Comparison of ENCODE assay signal across 1 cellular context in the genomic region with DNA sequence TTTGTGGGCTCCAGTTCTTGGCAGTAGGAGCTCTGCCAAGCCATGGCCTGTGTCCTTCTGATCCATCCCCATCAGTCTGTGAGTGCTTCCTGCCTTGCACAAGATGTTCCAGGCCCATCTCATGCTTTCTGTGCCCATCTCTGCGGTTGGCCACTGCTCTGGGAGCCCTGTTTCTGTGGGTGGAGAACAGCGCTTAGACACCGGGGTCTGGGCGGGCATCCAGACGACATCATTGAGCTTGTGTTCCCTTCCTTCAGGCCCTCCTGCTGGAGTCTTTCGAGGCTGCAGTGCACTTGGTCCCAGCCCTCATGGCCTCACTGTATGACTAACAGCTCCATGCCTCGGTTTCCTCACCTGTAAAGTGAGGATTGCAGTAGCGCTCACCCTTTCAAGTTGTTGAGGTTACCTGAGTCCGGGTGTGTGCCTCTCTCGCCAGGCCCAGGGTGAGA.
TF ChIP-seq lines count a peak whose summit lies in the region.

No MANE protein-coding gene starts in this region.

TF ChIP-seq in SK-N-SH treated with all-trans-retinoic acid at 6 μM for 48 hours, 23 proteins besides CTCF, POLR2A, EP300 and RAD21 (continued from another document):
- TF ChIP-seq, protein P1, sequence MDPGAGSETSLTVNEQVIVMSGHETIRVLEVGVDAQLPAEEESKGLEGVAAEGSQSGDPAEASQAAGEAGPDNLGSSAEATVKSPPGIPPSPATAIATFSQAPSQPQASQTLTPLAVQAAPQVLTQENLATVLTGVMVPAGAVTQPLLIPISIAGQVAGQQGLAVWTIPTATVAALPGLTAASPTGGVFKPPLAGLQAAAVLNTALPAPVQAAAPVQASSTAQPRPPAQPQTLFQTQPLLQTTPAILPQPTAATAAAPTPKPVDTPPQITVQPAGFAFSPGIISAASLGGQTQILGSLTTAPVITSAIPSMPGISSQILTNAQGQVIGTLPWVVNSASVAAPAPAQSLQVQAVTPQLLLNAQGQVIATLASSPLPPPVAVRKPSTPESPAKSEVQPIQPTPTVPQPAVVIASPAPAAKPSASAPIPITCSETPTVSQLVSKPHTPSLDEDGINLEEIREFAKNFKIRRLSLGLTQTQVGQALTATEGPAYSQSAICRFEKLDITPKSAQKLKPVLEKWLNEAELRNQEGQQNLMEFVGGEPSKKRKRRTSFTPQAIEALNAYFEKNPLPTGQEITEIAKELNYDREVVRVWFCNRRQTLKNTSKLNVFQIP (CRISPR knock-in tag; IDR thresholded peaks at IDR 0.05; ENCODE audit: borderline replicate concordance, low read depth) = no peak
- TF ChIP-seq CSRNP3 (CRISPR knock-in tag; IDR thresholded peaks at IDR 0.05) (no peak), CREB5 (CRISPR knock-in tag; IDR thresholded peaks at IDR 0.05; ENCODE audit: low read depth) (no peak), ISL1 (CRISPR knock-in tag; IDR thresholded peaks at IDR 0.05) (no peak), ZNF70 (CRISPR knock-in tag; IDR thresholded peaks at IDR 0.05) (no peak), SNAI2 (CRISPR knock-in tag; IDR thresholded peaks at IDR 0.05) (no peak), BACH2 (CRISPR knock-in tag; IDR thresholded peaks at IDR 0.05; ENCODE audit: borderline replicate concordance) (no peak), ESRRG (CRISPR knock-in tag; IDR thresholded peaks at IDR 0.05) (no peak), ARNTL (CRISPR knock-in tag; IDR thresholded peaks at IDR 0.05; ENCODE audit: borderline replicate concordance, low read depth) (no peak), OSR1 (CRISPR knock-in tag; IDR thresholded peaks at IDR 0.05) (no peak), CSDC2 (CRISPR knock-in tag; IDR thresholded peaks at IDR 0.05) (no peak), TOX (CRISPR knock-in tag; IDR thresholded peaks at IDR 0.05; ENCODE audit: borderline replicate concordance) (no peak), GLIS3 (CRISPR knock-in tag; IDR thresholded peaks at IDR 0.05) (no peak), TCF4 (CRISPR knock-in tag; IDR thresholded peaks at IDR 0.05; ENCODE audit: borderline replicate concordance) (no peak), ZC3H10 (CRISPR knock-in tag; IDR thresholded peaks at IDR 0.05) (no peak), ZNF8 (CRISPR knock-in tag; IDR thresholded peaks at IDR 0.05) (no peak)
